Comparison of ENCODE assay signal across 13 cellular contexts in the genomic region with DNA sequence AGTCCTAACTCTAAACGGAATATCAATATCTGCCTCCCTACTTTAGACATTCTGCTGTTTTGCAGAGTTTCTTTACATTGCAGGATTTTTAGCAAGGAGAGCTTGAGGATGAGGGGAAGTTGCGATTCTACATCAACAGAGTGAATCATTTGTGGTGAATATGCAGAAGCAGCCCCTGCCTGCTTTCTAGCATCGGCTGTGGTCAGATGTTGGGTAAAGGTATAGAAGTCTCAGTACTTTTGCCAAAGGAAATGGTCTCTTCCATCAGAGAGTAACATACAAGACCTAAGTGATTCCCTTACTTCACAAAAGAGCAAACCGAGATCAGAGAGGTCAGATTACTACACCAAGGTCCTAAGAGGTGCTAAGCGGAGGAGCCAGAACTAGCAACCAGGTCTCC. TPM values are rescaled to one million over a fixed set of nuclear protein-coding genes. Genes with fewer than 3 reads are reported as not detected.
DNase-seq lines count a peak whose midpoint lies in the region; ATAC-seq and TF ChIP-seq lines count a peak whose summit lies in the region.
"Had no signal": no experiment of that assay in that cellular context is flagged by ENCODE, and none has a peak within 500 bp of the region (broad histone marks: within the 10 kb centered on the region; RNA-seq: fewer than 3 reads in every experiment).

No MANE protein-coding gene starts in this region.

- intact Hi-C loops in activated CD8-positive, alpha-beta T cell treated with anti-CD3 and anti-CD28 coated beads for 36 hours (cut with micrococcal nuclease), result no loop called here
- intact Hi-C loops in left ventricle myocardium superior (cut with micrococcal nuclease), result no loop called here

- H3K4ac ChIP-seq in H9 (ENCODE audit: low read depth, low read length), result no peak overlapping the region

- POLR2A ChIA-PET in activated CD8-positive, alpha-beta T cell treated with anti-CD3 and anti-CD28 coated beads, Interleukin-2, amount 10 ng/mL, durations not matched to agents 7 days and 5 days (lab: Charles Lee), result no interaction called here
- POLR2A ChIA-PET in activated CD8-positive, alpha-beta T cell treated with anti-CD3 and anti-CD28 coated beads for 36 hours (lab: Charles Lee), result no interaction called here

- H3K9me3 Mint-ChIP-seq in activated CD8-positive, alpha-beta T cell treated with anti-CD3 and anti-CD28 coated beads, Interleukin-2, amount 10 ng/mL, durations not matched to agents 7 days and 5 days (ENCODE audit: insufficient read depth), result no peaks in the 10 kb centered on the region
- H3K9me3 Mint-ChIP-seq in activated CD8-positive, alpha-beta T cell treated with anti-CD3 and anti-CD28 coated beads for 36 hours, result no peaks in the 10 kb centered on the region
- H3K9me3 Mint-ChIP-seq in H9, result no peaks in the 10 kb centered on the region
- no peaks in the 10 kb centered on the region for H3K9me3 Mint-ChIP-seq in stimulated activated effector memory CD8-positive, alpha-beta T cell treated with anti-CD3 and anti-CD28 coated beads, Interleukin-12 subunit alpha, Interleukin-12 subunit beta, amount 100 ng/mL, for 72 hours
- H3K9me3 Mint-ChIP-seq: activated T-helper 1 cell treated with anti-CD3 and anti-CD28 coated beads, Interleukin-12 subunit alpha, Interleukin-12 subunit beta, Interleukin-2, Interleukin-4 antibody, amounts not matched to agents 30 ng/mL and 10 ng/mL and 1 ng/mL, durations not matched to agents 14 hours and 24 hours and 36 hours had no signal

- H2BK20ac ChIP-seq in H9 (ENCODE audit: low read depth, low read length, poor library complexity, severe bottlenecking), result no peak overlapping the region

- H3K79me2 ChIP-seq in H9 (ENCODE audit: insufficient read depth, low read length), result no peaks in the 10 kb centered on the region

- H4K20me1 ChIP-seq in H9 (ENCODE audit: control insufficient read depth, insufficient read depth, insufficient read length), result no peaks in the 10 kb centered on the region

- H4K91ac ChIP-seq in H9 (ENCODE audit: insufficient read length, low read depth, low read length), result no peak overlapping the region

- no peak overlapping the region for H2BK5ac ChIP-seq in H9 (ENCODE audit: insufficient read length, low read length)

- H4K5ac ChIP-seq in H9 (ENCODE audit: insufficient read length, low read depth, low read length), result no peak overlapping the region

- H2BK12ac ChIP-seq in H9 (ENCODE audit: insufficient read length, low read depth, low read length), result no peak overlapping the region

- no peak overlapping the region for H3K23ac ChIP-seq in H9 (ENCODE audit: insufficient read length, low read depth, low read length)

- WGBS in suprapubic skin, result 78% methylated on average over 5 of the region's 5 CpGs
- no CpG with 5 or more reads among the region's 5 CpGs for WGBS in H9 (ENCODE audit: extremely low coverage, insufficient read length, low lambda C conversion rate)

- H2AK5ac ChIP-seq in H9 (ENCODE audit: insufficient read length, low read length), result no peak overlapping the region

- H3K9me3 ChIP-seq in suprapubic skin (no peaks in the 10 kb centered on the region), H9 (ENCODE audit: control insufficient read depth, low read depth, low read length) (no peaks in the 10 kb centered on the region)
- H3K9me3 ChIP-seq: A549 had no signal

- no peak overlapping the region for H4K8ac ChIP-seq in H9 (replicated peaks; ENCODE audit: insufficient read length, low read depth, low read length)

- no peak overlapping the region for H3K18ac ChIP-seq in H9 (ENCODE audit: insufficient read length, low read depth, low read length)

- no peaks in the 10 kb centered on the region for H3K23me2 ChIP-seq in H9 (ENCODE audit: insufficient read length, low read depth, low read length, poor library complexity, severe bottlenecking)

- H3K36me3 Mint-ChIP-seq in activated CD8-positive, alpha-beta T cell treated with anti-CD3 and anti-CD28 coated beads, Interleukin-2, amount 10 ng/mL, durations not matched to agents 7 days and 5 days (ENCODE audit: low read depth), result no peaks in the 10 kb centered on the region
- no peaks in the 10 kb centered on the region for H3K36me3 Mint-ChIP-seq in activated CD8-positive, alpha-beta T cell treated with anti-CD3 and anti-CD28 coated beads for 36 hours (ENCODE audit: low read depth)
- H3K36me3 Mint-ChIP-seq in H9 (ENCODE audit: insufficient read depth in 1 of 3, low read depth in 3 of 3), result no peaks in the 10 kb centered on the region; a peak in 2 of 7 replicates
- H3K36me3 Mint-ChIP-seq in stimulated activated effector memory CD8-positive, alpha-beta T cell treated with anti-CD3 and anti-CD28 coated beads, Interleukin-12 subunit alpha, Interleukin-12 subunit beta, amount 100 ng/mL, for 72 hours, result no peaks in the 10 kb centered on the region

- peaks cover 2% of the 10 kb centered on the region for H3K4me1 Mint-ChIP-seq in activated CD8-positive, alpha-beta T cell treated with anti-CD3 and anti-CD28 coated beads, Interleukin-2, amount 10 ng/mL, durations not matched to agents 7 days and 5 days (ENCODE audit: low read depth)
- H3K4me1 Mint-ChIP-seq in activated CD8-positive, alpha-beta T cell treated with anti-CD3 and anti-CD28 coated beads for 36 hours (ENCODE audit: low read depth), result no peaks in the 10 kb centered on the region
- H3K4me1 Mint-ChIP-seq in H9, result no peaks in the 10 kb centered on the region
- no peaks in the 10 kb centered on the region for H3K4me1 Mint-ChIP-seq in stimulated activated effector memory CD8-positive, alpha-beta T cell treated with anti-CD3 and anti-CD28 coated beads, Interleukin-12 subunit alpha, Interleukin-12 subunit beta, amount 100 ng/mL, for 72 hours

- ATAC-seq in activated CD8-positive, alpha-beta T cell treated with anti-CD3 and anti-CD28 coated beads, Interleukin-2, amount 10 ng/mL, durations not matched to agents 7 days and 5 days, result peak; percentile 27
- no peak for ATAC-seq in activated CD8-positive, alpha-beta T cell treated with anti-CD3 and anti-CD28 coated beads for 36 hours
- peak; percentile 6 for ATAC-seq in left ventricle myocardium superior
- no peak for ATAC-seq in stimulated activated effector memory CD8-positive, alpha-beta T cell treated with anti-CD3 and anti-CD28 coated beads, Interleukin-12 subunit alpha, Interleukin-12 subunit beta, amount 100 ng/mL, for 72 hours

- no peak overlapping the region for H3K4me2 ChIP-seq in H9 (ENCODE audit: insufficient read depth, insufficient read length, low read length)
- H3K4me2 ChIP-seq: A549 had no signal

- no peak overlapping the region for H3K9ac ChIP-seq in H9 (ENCODE audit: extremely low read depth, insufficient read length, low read length)

- H2AFZ ChIP-seq in H9 (ENCODE audit: low read length), result no peak overlapping the region

- H3K27ac ChIP-seq in suprapubic skin (peak overlapping the region; percentile 75), H9 (ENCODE audit: insufficient read length, low read depth, low read length) (no peak overlapping the region)
- H3K27ac ChIP-seq: A549, WERI-Rb-1 had no signal

- H3K27me3 ChIP-seq in suprapubic skin (no peaks in the 10 kb centered on the region), H9 (ENCODE audit: insufficient read depth, low read length) (no peaks in the 10 kb centered on the region)
- H3K27me3 ChIP-seq: dorsolateral prefrontal cortex had no signal

- H3K27me3 Mint-ChIP-seq in activated CD8-positive, alpha-beta T cell treated with anti-CD3 and anti-CD28 coated beads, Interleukin-2, amount 10 ng/mL, durations not matched to agents 7 days and 5 days (ENCODE audit: low read depth), result peaks cover 11% of the 10 kb centered on the region
- peaks cover 13% of the 10 kb centered on the region for H3K27me3 Mint-ChIP-seq in activated CD8-positive, alpha-beta T cell treated with anti-CD3 and anti-CD28 coated beads for 36 hours
- H3K27me3 Mint-ChIP-seq in H9 (ENCODE audit: low read depth), result no peaks in the 10 kb centered on the region

- CTCF ChIA-PET in activated CD8-positive, alpha-beta T cell treated with anti-CD3 and anti-CD28 coated beads, Interleukin-2, amount 10 ng/mL, durations not matched to agents 7 days and 5 days (lab: Charles Lee), result interaction anchor here (1.7 kb wide), 1 partner anchor 176 kb away, joined by 3 read pairs; no protein-coding TSS in a partner anchor
- CTCF ChIA-PET in activated CD8-positive, alpha-beta T cell treated with anti-CD3 and anti-CD28 coated beads for 36 hours (lab: Charles Lee), result interaction anchor here (1.8 kb wide), 1 partner anchor 35 kb away, joined by 4 read pairs; no protein-coding TSS in a partner anchor

- H3K4me1 ChIP-seq in suprapubic skin (peaks cover 25% of the 10 kb centered on the region), H9 (ENCODE audit: insufficient read depth, low read length) (no peaks in the 10 kb centered on the region; the same call in 1 of the 2 replicates)
- H3K4me1 ChIP-seq: A549 had no signal

- H3T11ph ChIP-seq in H9 (ENCODE audit: low read length), result no peak overlapping the region

- no peak overlapping the region for H3K4me3 ChIP-seq in suprapubic skin
- H3K4me3 ChIP-seq: A549, dorsolateral prefrontal cortex had no signal

- no peaks in the 10 kb centered on the region for H3K36me3 ChIP-seq in suprapubic skin
- H3K36me3 ChIP-seq: WERI-Rb-1 had no signal

- H3K56ac ChIP-seq in H9 (ENCODE audit: insufficient read length, low read depth, low read length), result no peak overlapping the region

- no peak overlapping the region for H3K4me3 Mint-ChIP-seq in activated CD8-positive, alpha-beta T cell treated with anti-CD3 and anti-CD28 coated beads, Interleukin-2, amount 10 ng/mL, durations not matched to agents 7 days and 5 days
- H3K4me3 Mint-ChIP-seq in activated CD8-positive, alpha-beta T cell treated with anti-CD3 and anti-CD28 coated beads for 36 hours, result no peak overlapping the region
- no peak overlapping the region for H3K4me3 Mint-ChIP-seq in H9
- H3K4me3 Mint-ChIP-seq in stimulated activated effector memory CD8-positive, alpha-beta T cell treated with anti-CD3 and anti-CD28 coated beads, Interleukin-12 subunit alpha, Interleukin-12 subunit beta, amount 100 ng/mL, for 72 hours, result no peak overlapping the region
- H3K4me3 Mint-ChIP-seq: activated T-helper 1 cell treated with anti-CD3 and anti-CD28 coated beads, Interleukin-12 subunit alpha, Interleukin-12 subunit beta, Interleukin-2, Interleukin-4 antibody, amounts not matched to agents 30 ng/mL and 10 ng/mL and 1 ng/mL, durations not matched to agents 14 hours and 24 hours and 36 hours had no signal

- no peak overlapping the region for H3K14ac ChIP-seq in H9 (ENCODE audit: insufficient read depth, low read length)

- no peak for TF ChIP-seq EP300 in suprapubic skin (IDR thresholded peaks at IDR 0.05)

- TF ChIP-seq POLR2A in suprapubic skin (IDR thresholded peaks at IDR 0.05), result no peak

- no peak overlapping the region for H3K27ac Mint-ChIP-seq in activated CD8-positive, alpha-beta T cell treated with anti-CD3 and anti-CD28 coated beads, Interleukin-2, amount 10 ng/mL, durations not matched to agents 7 days and 5 days
- H3K27ac Mint-ChIP-seq in activated CD8-positive, alpha-beta T cell treated with anti-CD3 and anti-CD28 coated beads for 36 hours, result no peak overlapping the region
- H3K27ac Mint-ChIP-seq in H9, result no peak overlapping the region
- H3K27ac Mint-ChIP-seq in stimulated activated effector memory CD8-positive, alpha-beta T cell treated with anti-CD3 and anti-CD28 coated beads, Interleukin-12 subunit alpha, Interleukin-12 subunit beta, amount 100 ng/mL, for 72 hours, result no peak overlapping the region
- H3K27ac Mint-ChIP-seq: activated T-helper 1 cell treated with anti-CD3 and anti-CD28 coated beads, Interleukin-12 subunit alpha, Interleukin-12 subunit beta, Interleukin-2, Interleukin-4 antibody, amounts not matched to agents 30 ng/mL and 10 ng/mL and 1 ng/mL, durations not matched to agents 14 hours and 24 hours and 36 hours had no signal

- H2BK15ac ChIP-seq in H9 (ENCODE audit: low read depth, low read length), result no peak overlapping the region

- DNase-seq in activated CD8-positive, alpha-beta T cell treated with anti-CD3 and anti-CD28 coated beads, Interleukin-2, amount 10 ng/mL, durations not matched to agents 7 days and 5 days, result no peak
- no peak for DNase-seq in activated CD8-positive, alpha-beta T cell treated with anti-CD3 and anti-CD28 coated beads for 36 hours
- DNase-seq in SKM-1 (lab: John Stamatoyannopoulos, UW; ENCODE audit: unreplicated experiment) (peak; percentile 69), left ventricle myocardium superior (no peak), suprapubic skin (ENCODE audit: low spot score in 2 of 2) (no peak), inferior parietal cortex (ENCODE audit: extremely low spot score) (no peak), H9 (no peak)
- no peak for DNase-seq in stimulated activated effector memory CD8-positive, alpha-beta T cell treated with anti-CD3 and anti-CD28 coated beads, Interleukin-12 subunit alpha, Interleukin-12 subunit beta, amount 100 ng/mL, for 72 hours (ENCODE audit: low spot score in 2 of 2)
- DNase-seq: dorsolateral prefrontal cortex, NCI-H1417, WERI-Rb-1 had no signal

- H2BK120ac ChIP-seq in H9 (ENCODE audit: low read depth, low read length, poor library complexity, severe bottlenecking), result no peak overlapping the region

- H3K79me1 ChIP-seq in H9 (ENCODE audit: insufficient read depth, low read depth, low read length, poor library complexity, severe bottlenecking), result no peaks in the 10 kb centered on the region

- TF ChIP-seq CTCF in activated CD8-positive, alpha-beta T cell treated with anti-CD3 and anti-CD28 coated beads for 36 hours (IDR thresholded peaks at IDR 0.05), result no peak
- TF ChIP-seq CTCF in suprapubic skin (IDR thresholded peaks at IDR 0.05), result no peak
- no peak for TF ChIP-seq CTCF in H9 (conservative IDR thresholded peaks at IDR 0.05)

RNA-seq across cellular contexts. Expression of a gene that starts 15.2 kb away (rescaled TPM):
- total RNA-seq in activated CD8-positive, alpha-beta T cell treated with anti-CD3 and anti-CD28 coated beads, Interleukin-2, amount 10 ng/mL, durations not matched to agents 7 days and 5 days, result not detected
- not detected for total RNA-seq in activated CD8-positive, alpha-beta T cell treated with anti-CD3 and anti-CD28 coated beads for 36 hours
- total RNA-seq in left ventricle myocardium superior, result 27.0 TPM
- 10 to 100 TPM; 13.1 to 48.0 (median 20.6) TPM for total RNA-seq in suprapubic skin
- 4.7 and 6.4 TPM in 2 replicates for total RNA-seq in H9 (2021)

Comparison
In these comparisons a context has a peak if more than half of its experiments do, and no peak if none do; other contexts are left out.
1. ATAC-seq: peak in activated CD8-positive, alpha-beta T cell treated with anti-CD3 and anti-CD28 coated beads, Interleukin-2, amount 10 ng/mL, durations not matched to agents 7 days and 5 days (single experiment) and left ventricle myocardium superior (single experiment); none in activated CD8-positive, alpha-beta T cell treated with anti-CD3 and anti-CD28 coated beads for 36 hours (single experiment) and stimulated activated effector memory CD8-positive, alpha-beta T cell treated with anti-CD3 and anti-CD28 coated beads, Interleukin-12 subunit alpha, Interleukin-12 subunit beta, amount 100 ng/mL, for 72 hours (single experiment).